5 cellular contexts compared by ENCODE assay signal in genomic region chr13:110164706-110165105, GRCh38.
"Had no signal": no experiment of that assay in that cellular context is flagged by ENCODE, and none has a peak within 500 bp of the region (broad histone marks: within the 10 kb centered on the region; RNA-seq: fewer than 3 reads in every experiment).

No MANE protein-coding gene starts in this region.

- H3K27ac Mint-ChIP-seq: GM23338 had no signal

- H3K9me3 Mint-ChIP-seq: GM23338, H9 had no signal

- H3K4me1 Mint-ChIP-seq: GM23338, H9 had no signal

- H3K4me3 Mint-ChIP-seq: GM23338, H9 had no signal

- DNase-seq: H9, HCEC 1CT, IMR-90 had no signal

- ATAC-seq: GM23338, K562 had no signal
